ENCODE assay signal across 9 cellular contexts in genomic region chr1:172380441-172381244, GRCh38. TPM values are rescaled to one million over a fixed set of nuclear protein-coding genes. Genes with fewer than 3 reads are reported as not detected.
DNase-seq lines count a peak whose midpoint lies in the region; ATAC-seq, FAIRE-seq and TF ChIP-seq lines count a peak whose summit lies in the region.
"Had no signal": no experiment of that assay in that cellular context is flagged by ENCODE, and none has a peak within 500 bp of the region (broad histone marks: within the 10 kb centered on the region; RNA-seq: fewer than 3 reads in every experiment).

No MANE protein-coding gene starts in this region.

- H3K9me3 ChIP-seq in astrocyte (ENCODE audit: insufficient read depth, low read depth, low read length), result no peaks in the 10 kb centered on the region
- H3K9me3 ChIP-seq in ascending aorta, result no peaks in the 10 kb centered on the region

- intact Hi-C loops in ascending aorta (cut with DNase I), result no loop called here

- peak; percentile 2 for TF ChIP-seq CTCF in GM10248 (IDR thresholded peaks at IDR 0.05; ENCODE audit: control extremely low read depth, extremely low read depth, low read depth, missing control alignments)
- no peak for TF ChIP-seq CTCF in astrocyte (IDR thresholded peaks at IDR 0.05; ENCODE audit: insufficient read depth, low read depth, low read length)
- TF ChIP-seq CTCF in ascending aorta (IDR thresholded peaks at IDR 0.05), result no peak

- H3K4me2 ChIP-seq in astrocyte (ENCODE audit: low read length) (peak overlapping the region; percentile 31), mesendoderm (ENCODE audit: low read length) (no peak overlapping the region)

- peaks cover 5% of the 10 kb centered on the region for H3K36me3 Mint-ChIP-seq in astrocyte (ENCODE audit: low read depth, unreplicated experiment)

- H3K27me3 ChIP-seq in astrocyte (ENCODE audit: insufficient read depth, low read length) (no peaks in the 10 kb centered on the region), ascending aorta (no peaks in the 10 kb centered on the region), mesendoderm (ENCODE audit: insufficient read depth, low read length, poor library complexity) (no peaks in the 10 kb centered on the region)

- H3K27ac ChIP-seq in astrocyte (ENCODE audit: low read depth, low read length), result no peak overlapping the region
- H3K27ac ChIP-seq in ascending aorta, result no peak overlapping the region
- H3K27ac ChIP-seq in mesendoderm (ENCODE audit: low read depth, low read length), result no peak overlapping the region

- no peaks in the 10 kb centered on the region for H3K79me1 ChIP-seq in mesendoderm (ENCODE audit: low read length)

- H3K4ac ChIP-seq in mesendoderm (ENCODE audit: low read depth, low read length), result no peak overlapping the region

- no peak overlapping the region for H3K18ac ChIP-seq in mesendoderm (ENCODE audit: low read length)

- no peak overlapping the region for H4K5ac ChIP-seq in mesendoderm (ENCODE audit: low read length)

- H3K79me2 ChIP-seq in astrocyte (ENCODE audit: insufficient read depth, low read length) (no peaks in the 10 kb centered on the region), mesendoderm (ENCODE audit: control insufficient read depth, insufficient read depth, low read length) (no peaks in the 10 kb centered on the region)

- H3K4me1 Mint-ChIP-seq in astrocyte (ENCODE audit: low read depth, unreplicated experiment), result peaks cover 44% of the 10 kb centered on the region

- H3K4me1 ChIP-seq in astrocyte (ENCODE audit: insufficient read depth, low read length) (peaks cover 26% of the 10 kb centered on the region), ascending aorta (peaks cover 0 to 16% of the 10 kb centered on the region in 2 donors), mesendoderm (ENCODE audit: control insufficient read depth, low read depth, low read length) (no peaks in the 10 kb centered on the region)

- H2BK120ac ChIP-seq in mesendoderm (ENCODE audit: low read depth, low read length), result no peak overlapping the region

- ATAC-seq in GM21360 (IDR thresholded peaks at IDR 0.05; ENCODE audit: unreplicated experiment) (peak; percentile 83), HG03565 (IDR thresholded peaks at IDR 0.05; ENCODE audit: unreplicated experiment) (peak; percentile 77)

- FAIRE-seq in astrocyte (lab: Jason Lieb, UNC), result no peak

- no peak overlapping the region for H2AFZ ChIP-seq in astrocyte (ENCODE audit: low read depth, low read length)

- no peak overlapping the region for H2BK5ac ChIP-seq in mesendoderm (ENCODE audit: low read length)

- CTCF ChIA-PET in GM10248 (lab: Yijun Ruan, JAX), result no interaction called here

- H3K56ac ChIP-seq in mesendoderm (ENCODE audit: low read length), result no peak overlapping the region

- no peak overlapping the region for H4K8ac ChIP-seq in mesendoderm (ENCODE audit: low read depth, low read length)

- H3K4me3 ChIP-seq in astrocyte (ENCODE audit: insufficient read depth, low read depth, low read length) (no peak overlapping the region), ascending aorta (no peak overlapping the region), mesendoderm (ENCODE audit: low read length) (no peak overlapping the region)

- H2BK15ac ChIP-seq in mesendoderm (replicated peaks; ENCODE audit: low read depth), result no peak overlapping the region

- H2AK5ac ChIP-seq in mesendoderm (ENCODE audit: low read length), result no peak overlapping the region

- no CpG with 5 or more reads among the region's 6 CpGs for WGBS in mesendoderm (ENCODE audit: extremely low coverage, insufficient coverage, low lambda C conversion rate)

- no peaks in the 10 kb centered on the region for H3K9me3 Mint-ChIP-seq in astrocyte (ENCODE audit: unreplicated experiment)

- no peaks in the 10 kb centered on the region for H4K20me1 ChIP-seq in astrocyte (ENCODE audit: insufficient read depth, low read length)

- no peaks in the 10 kb centered on the region for H3K27me3 Mint-ChIP-seq in astrocyte (ENCODE audit: low read depth, unreplicated experiment)

- no peaks in the 10 kb centered on the region for H3K36me3 ChIP-seq in astrocyte (ENCODE audit: insufficient read depth, low read length)
- H3K36me3 ChIP-seq in ascending aorta, result no peaks in the 10 kb centered on the region
- no peaks in the 10 kb centered on the region for H3K36me3 ChIP-seq in mesendoderm (ENCODE audit: control insufficient read depth, insufficient read depth, low read length)

- peak; percentile 25 for DNase-seq in GM10248 (ENCODE audit: extremely low spot score)
- peak; percentile 31 for DNase-seq in astrocyte (ENCODE audit: low read depth)
- no peak for DNase-seq in ascending aorta (ENCODE audit: low spot score in 2 of 2)
- DNase-seq in cortex of kidney (lab: John Stamatoyannopoulos, UW), result no peak
- DNase-seq in SW480 (ENCODE audit: low spot score), result no peak
- no peak for DNase-seq in mesendoderm

- H3K9ac ChIP-seq in astrocyte (ENCODE audit: low read length) (no peak overlapping the region), mesendoderm (ENCODE audit: low read length) (no peak overlapping the region)

- POLR2A ChIA-PET in GM10248 (lab: Yijun Ruan, JAX), result interaction anchor here (0.6 kb wide), 3 partner anchors 19 to 861 kb away, joined by 3 to 4 read pairs (median 4); no protein-coding TSS in a partner anchor

- H3K27ac Mint-ChIP-seq in astrocyte (ENCODE audit: unreplicated experiment), result peak overlapping the region; percentile 58

- H3K23ac ChIP-seq in mesendoderm (ENCODE audit: low read length), result no peak overlapping the region

- H3K4me3 Mint-ChIP-seq in astrocyte (ENCODE audit: unreplicated experiment), result no peak overlapping the region

RNA-seq across cellular contexts. Expression of gene C1orf105, which starts 39.8 kb away (rescaled TPM):
- total RNA-seq in astrocyte, result not detected in 2 replicates
- total RNA-seq in ascending aorta, result not detected
- not detected for polyA plus RNA-seq in mesendoderm (2013, experiment 1 of 2)
- polyA plus RNA-seq in mesendoderm (2013, experiment 2 of 2), result not detected
- total RNA-seq: dermis microvascular lymphatic vessel endothelial cell had no signal

Comparison
In these comparisons a context has a peak if more than half of its experiments do, and no peak if none do; other contexts are left out.
1. DNase-seq: peak in GM10248 (single experiment) and astrocyte (single experiment); none in ascending aorta (0 of 2), cortex of kidney (single experiment), SW480 (single experiment) and mesendoderm (single experiment).